Comparison of ENCODE assay signal across 17 cellular contexts in the genomic region with DNA sequence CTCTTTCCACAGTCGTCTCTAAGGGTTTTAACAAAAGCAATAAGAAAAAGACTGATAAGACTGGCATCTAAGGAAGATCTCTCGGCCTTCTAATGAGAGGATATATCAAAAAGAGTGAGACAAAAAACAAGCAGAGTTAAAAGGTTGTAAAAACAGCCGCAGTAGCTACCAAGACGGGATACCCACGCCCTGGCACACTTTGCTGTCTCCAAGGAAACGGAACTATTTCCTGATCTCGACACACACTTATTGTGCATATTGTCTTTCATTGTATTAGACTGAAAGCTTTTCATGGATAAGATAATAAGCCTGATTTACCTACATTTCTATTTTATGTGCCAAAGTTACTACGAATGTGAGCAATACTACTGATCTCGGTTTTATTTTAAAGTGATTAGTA.
DNase-seq lines count a peak whose midpoint lies in the region; ATAC-seq and TF ChIP-seq lines count a peak whose summit lies in the region.
"Had no signal": no experiment of that assay in that cellular context is flagged by ENCODE, and none has a peak within 500 bp of the region (broad histone marks: within the 10 kb centered on the region; RNA-seq: fewer than 3 reads in every experiment).

No MANE protein-coding gene starts in this region.

- H3K9me3 Mint-ChIP-seq in brain (peaks cover 0 to 25% (median 23%) of the 10 kb centered on the region in 5 experiments), immature natural killer cell (peaks cover 0 to 7% (median 0%) of the 10 kb centered on the region in 6 donors)

- H3K27ac ChIP-seq in rectal smooth muscle tissue (ENCODE audit: low read depth, low read length), result peak overlapping the region; percentile 71

- H3K9ac ChIP-seq in rectal smooth muscle tissue (ENCODE audit: low read length), result no peak overlapping the region

- H3K4me1 Mint-ChIP-seq in brain, result peaks cover 27% of the 10 kb centered on the region
- no peaks in the 10 kb centered on the region for H3K4me1 Mint-ChIP-seq in immature natural killer cell
- H3K4me1 Mint-ChIP-seq: CD4-positive, alpha-beta memory T cell had no signal

- H3K27ac Mint-ChIP-seq in brain, result peak overlapping the region in 3 of 5 experiments; percentile 24 to 94 (median 69)
- H3K27ac Mint-ChIP-seq in immature natural killer cell, result no peak overlapping the region
- H3K27ac Mint-ChIP-seq: CD4-positive, alpha-beta memory T cell; GM23338 had no signal

- H3K36me3 Mint-ChIP-seq in brain (peaks cover 3% of the 10 kb centered on the region), immature natural killer cell (peaks cover 0 to 4% (median 0%) of the 10 kb centered on the region in 3 donors)
- H3K36me3 Mint-ChIP-seq: CD4-positive, alpha-beta memory T cell had no signal

- H3K4me3 Mint-ChIP-seq in brain (no peak overlapping the region), immature natural killer cell (no peak overlapping the region)
- H3K4me3 Mint-ChIP-seq: CD4-positive, alpha-beta memory T cell; GM23338 had no signal

- no peaks in the 10 kb centered on the region for H3K36me3 ChIP-seq in rectal smooth muscle tissue (ENCODE audit: control insufficient read depth, insufficient read depth, low read length)
- H3K36me3 ChIP-seq: MG63 had no signal

- no peak for ATAC-seq in GM21423 (IDR thresholded peaks at IDR 0.05; ENCODE audit: unreplicated experiment)

- H3K27me3 ChIP-seq in rectal smooth muscle tissue (ENCODE audit: control insufficient read depth, insufficient read depth, low read length), result no peaks in the 10 kb centered on the region
- H3K27me3 ChIP-seq: MG63 had no signal

- TF ChIP-seq CTCF in brain (conservative IDR thresholded peaks at IDR 0.05), result no peak

- peak; percentile 48 for DNase-seq in NCI-H748 (lab: John Stamatoyannopoulos, UW; ENCODE audit: unreplicated experiment)
- no peak for DNase-seq in NCI-H748 treated with DMSO at 0.1 percent for 48 hours (lab: John Stamatoyannopoulos, UW)
- no peak for DNase-seq in stimulated activated CD8-positive, alpha-beta memory T cell treated with anti-CD3 and anti-CD28 coated beads, Interleukin-4, amount 100 ng/mL, for 48 hours
- DNase-seq in immature natural killer cell, result no peak
- DNase-seq: AML-193; CD4-positive, alpha-beta memory T cell; GF-D8; KG1; NCI-H1092 treated with DMSO at 0.1 percent for 48 hours; NCI-H187 treated with DMSO at 0.1 percent for 48 hours; NCI-H526 treated with DMSO at 0.1 percent for 48 hours; Right ventricle myocardium superior had no signal

- no peaks in the 10 kb centered on the region for H3K27me3 Mint-ChIP-seq in brain
- H3K27me3 Mint-ChIP-seq in immature natural killer cell (ENCODE audit: low read depth in 3 of 3), result peaks cover 0 to 2% (median 0%) of the 10 kb centered on the region in 3 donors

- peaks cover 2% of the 10 kb centered on the region for H3K4me1 ChIP-seq in rectal smooth muscle tissue (ENCODE audit: control insufficient read depth, insufficient read depth, low read length)

- H3K4me3 ChIP-seq in rectal smooth muscle tissue (ENCODE audit: low read length), result no peak overlapping the region
- H3K4me3 ChIP-seq: GM23338 had no signal

Comparison
In these comparisons a context has a peak if more than half of its experiments do, and no peak if none do; other contexts are left out.
1. H3K27ac Mint-ChIP-seq: peak in brain (3 of 5); none in immature natural killer cell (0 of 6).